Comparison of ENCODE assay signal across 32 cellular contexts in genomic region chr7:123275036-123275753, GRCh38.
DNase-seq lines count a peak whose midpoint lies in the region; ATAC-seq, FAIRE-seq and TF ChIP-seq lines count a peak whose summit lies in the region.
"Had no signal": no experiment of that assay in that cellular context is flagged by ENCODE, and none has a peak within 500 bp of the region (broad histone marks: within the 10 kb centered on the region; RNA-seq: fewer than 3 reads in every experiment).

No MANE protein-coding gene starts in this region.

- H3K27me3 ChIP-seq in SJSA1 (replicated peaks) (no peaks in the 10 kb centered on the region), K562 (ENCODE audit: control insufficient read depth in 2 of 2, insufficient read depth in 2 of 2, low read length in 2 of 2) (no peaks in the 10 kb centered on the region), hepatocyte (no peaks in the 10 kb centered on the region), skeletal muscle satellite cell (ENCODE audit: control insufficient read depth, insufficient read depth, low read length) (no peaks in the 10 kb centered on the region)
- H3K27me3 ChIP-seq: colonic mucosa, sigmoid colon, suprapubic skin, upper lobe of left lung had no signal

- TF ChIP-seq RAD21 in K562 (CRISPR knock-in tag; conservative IDR thresholded peaks at IDR 0.05 in 1 of 2, IDR thresholded peaks at IDR 0.05 in 1 of 2) = no peak

- TF ChIP-seq CTCF in K562 (IDR thresholded peaks at IDR 0.05 in 2 of 3, conservative IDR thresholded peaks at IDR 0.05 in 1 of 3; ENCODE audit: insufficient read depth in 2 of 3, low read depth in 1 of 3, low read length in 3 of 3) = no peak
- TF ChIP-seq CTCF in hepatocyte (IDR thresholded peaks at IDR 0.05; ENCODE audit: poor library complexity) = no peak

- WGBS in K562 (ENCODE audit: insufficient coverage, low coverage, missing lambda C conversion rate) = 0% methylated on average over 2 of the region's 2 CpGs
- WGBS in hepatocyte (ENCODE audit: low lambda C conversion rate, missing lambda C conversion rate) = 96% methylated on average over 2 of the region's 2 CpGs

- H3K27ac ChIP-seq in SJSA1 (peak overlapping the region; percentile 45), K562 (ENCODE audit: extremely low read depth, low read depth, low read length) (no peak overlapping the region), hepatocyte (peak overlapping the region; percentile 14)
- H3K27ac ChIP-seq: C4-2B, colonic mucosa, prostate gland, sigmoid colon, suprapubic skin, upper lobe of left lung had no signal

- H3K4me2 ChIP-seq in K562 (ENCODE audit: insufficient read depth, low read length) = no peak overlapping the region
- H3K4me2 ChIP-seq in hepatocyte = no peak overlapping the region
- peak overlapping the region; percentile 6 for H3K4me2 ChIP-seq in skeletal muscle satellite cell (ENCODE audit: low read length)

- in situ Hi-C loops in K562 (cut with MboI) = no loop called here

- H3K36me3 ChIP-seq in SJSA1 = peaks cover 55% of the 10 kb centered on the region
- no peaks in the 10 kb centered on the region for H3K36me3 ChIP-seq in K562 (ENCODE audit: control insufficient read depth, insufficient read depth, low read length)
- no peaks in the 10 kb centered on the region for H3K36me3 ChIP-seq in hepatocyte (replicated peaks; ENCODE audit: insufficient read depth, low read depth)
- H3K36me3 ChIP-seq in skeletal muscle satellite cell (ENCODE audit: insufficient read depth, low read length) = no peaks in the 10 kb centered on the region
- H3K36me3 ChIP-seq: colonic mucosa, prostate gland, sigmoid colon, suprapubic skin, upper lobe of left lung had no signal

- no peak overlapping the region for H3K9ac ChIP-seq in K562 (ENCODE audit: insufficient read depth in 1 of 2, low read depth in 2 of 2, low read length in 2 of 2)
- H3K9ac ChIP-seq in skeletal muscle satellite cell (ENCODE audit: low read depth, low read length) = peak overlapping the region; percentile 50

- H4K20me1 ChIP-seq in K562 (replicated peaks; ENCODE audit: control insufficient read depth, insufficient read depth, low read length) (no peaks in the 10 kb centered on the region), hepatocyte (ENCODE audit: insufficient read depth, poor library complexity, severe bottlenecking) (no peaks in the 10 kb centered on the region)

- no peak for FAIRE-seq in K562 (lab: Jason Lieb, UNC)
- FAIRE-seq: bronchial epithelial cell, GM12891, H54 had no signal

- BruUV-seq in K562 (replicated peaks; lab: Mats Ljungman, UMichigan) = no TSS peak

- peaks cover 41% of the 10 kb centered on the region for H3K4me1 ChIP-seq in SJSA1 (replicated peaks)
- H3K4me1 ChIP-seq in K562 (replicated peaks in 1 of 2; ENCODE audit: control insufficient read depth in 2 of 2, insufficient read depth in 2 of 2, low read length in 2 of 2) = no peaks in the 10 kb centered on the region
- H3K4me1 ChIP-seq in hepatocyte (ENCODE audit: insufficient read depth) = no peaks in the 10 kb centered on the region
- peaks cover 36% of the 10 kb centered on the region for H3K4me1 ChIP-seq in skeletal muscle satellite cell (ENCODE audit: control insufficient read depth, insufficient read depth, low read length)
- H3K4me1 ChIP-seq: colonic mucosa, prostate gland, sigmoid colon, suprapubic skin, upper lobe of left lung had no signal

- TF ChIP-seq EP300 in K562 (IDR thresholded peaks at IDR 0.05; ENCODE audit: low read length) = no peak

- H3K9me3 ChIP-seq in SJSA1 (replicated peaks) = no peaks in the 10 kb centered on the region
- no peaks in the 10 kb centered on the region; the same call in 1 of the 2 replicates for H3K9me3 ChIP-seq in K562 (replicated peaks; ENCODE audit: control insufficient read depth, insufficient read depth, low read depth, low read length)
- H3K9me3 ChIP-seq in hepatocyte (ENCODE audit: low read depth) = no peaks in the 10 kb centered on the region
- H3K9me3 ChIP-seq in skeletal muscle satellite cell (replicated peaks; ENCODE audit: low read length) = no peaks in the 10 kb centered on the region
- H3K9me3 ChIP-seq: colonic mucosa, prostate gland, sigmoid colon, suprapubic skin, upper lobe of left lung had no signal

- H3K9me1 ChIP-seq in K562 (ENCODE audit: control insufficient read depth, insufficient read depth, low read length) = no peaks in the 10 kb centered on the region

- CTCF ChIA-PET in K562 (lab: Yijun Ruan, JAX; ENCODE audit: low intra/inter-chr PET ratio) = no interaction called here

- ATAC-seq in K562 = no peak
- ATAC-seq: activated CD8-positive, alpha-beta T cell treated with anti-CD3 and anti-CD28 coated beads, Interleukin-2, amount 10 ng/mL, durations not matched to agents 7 days and 5 days; naive thymus-derived CD4-positive, alpha-beta T cell; stimulated activated naive B cell treated with anti-CD40 and anti-IgM and Interleukin-4, amounts not matched to agents 10 μg/mL and 1 μg/mL and 100 μg/mL, for 72 hours; T-helper 17 cell had no signal

- H3K4me3 ChIP-seq in SJSA1 = no peak overlapping the region
- no peak overlapping the region for H3K4me3 ChIP-seq in K562
- no peak overlapping the region for H3K4me3 ChIP-seq in hepatocyte
- no peak overlapping the region for H3K4me3 ChIP-seq in skeletal muscle satellite cell (ENCODE audit: low read length)
- H3K4me3 ChIP-seq: colonic mucosa, prostate gland, sigmoid colon, suprapubic skin, upper lobe of left lung had no signal

- H3K9me2 ChIP-seq in hepatocyte (replicated peaks; ENCODE audit: insufficient read depth) = no peaks in the 10 kb centered on the region

- POLR2A ChIA-PET in K562 (lab: Yijun Ruan, JAX) = no interaction called here

- peak in 1 of 2 experiments; percentile 25 for DNase-seq in SJSA1 (ENCODE audit: low read depth in 1 of 2, low spot score in 2 of 2)
- no peak for DNase-seq in K562 (ENCODE audit: extremely low read depth in 1 of 4, low spot score in 3 of 4)
- peak; percentile 25 for DNase-seq in hepatocyte (ENCODE audit: low spot score)
- DNase-seq in glomerular visceral epithelial cell (ENCODE audit: extremely low spot score) = no peak
- DNase-seq in NCI-H69 (lab: John Stamatoyannopoulos, UW) = no peak
- DNase-seq in HK-2 (ENCODE audit: unreplicated experiment) = no peak
- DNase-seq: activated CD8-positive, alpha-beta T cell treated with anti-CD3 and anti-CD28 coated beads, Interleukin-2, amount 10 ng/mL, durations not matched to agents 7 days and 5 days; activated naive CD4-positive, alpha-beta T cell treated with anti-CD3 and anti-CD28 coated beads, Interleukin-2, amount 50 U/mL, for 16 hours; amygdala; colonic mucosa; COR-L47; DMS53; effector CD4-positive, alpha-beta T cell; Karpas-422; MV-4-11; naive thymus-derived CD4-positive, alpha-beta T cell; NCI-H1436 treated with DMSO at 0.1 percent for 48 hours; NCI-H2081 treated with DMSO at 0.1 percent for 48 hours; NCI-H446 treated with DMSO at 0.1 percent for 48 hours; NK-92 treated with Interleukin-12 subunit alpha and Interleukin-12 subunit beta, amount 100 ng/mL, for 24 hours; nucleus accumbens; sigmoid colon; stimulated activated naive B cell treated with anti-CD40 and anti-IgM and Interleukin-4, amounts not matched to agents 10 μg/mL and 1 μg/mL and 100 μg/mL, for 72 hours; T-helper 17 cell; upper lobe of left lung had no signal

- H3K79me2 ChIP-seq in K562 (ENCODE audit: control insufficient read depth, insufficient read depth, low read length) (no peaks in the 10 kb centered on the region), hepatocyte (no peaks in the 10 kb centered on the region)

- intact Hi-C loops in K562 (cut with micrococcal nuclease) = no loop called here

- no peak for TF ChIP-seq POLR2A in K562 (conservative IDR thresholded peaks at IDR 0.05)

- H2AFZ ChIP-seq in K562 (ENCODE audit: low read depth, low read length) (no peak overlapping the region), hepatocyte (no peak overlapping the region)

TF ChIP-seq in K562, 482 proteins besides CTCF, POLR2A, EP300 and RAD21:
- TF ChIP-seq RFX1 (IDR thresholded peaks at IDR 0.05) (0 out of 2 replicates have a peak, but pooled peaks have one; percentile 10), FOXA1 (IDR thresholded peaks at IDR 0.05; ENCODE audit: borderline replicate concordance) (no peak), MYNN (IDR thresholded peaks at IDR 0.05) (no peak), MYNN (CRISPR knock-in tag; IDR thresholded peaks at IDR 0.05) (no peak), ATF1 (CRISPR knock-in tag; IDR thresholded peaks at IDR 0.05) (no peak), ATF1 (tag; IDR thresholded peaks at IDR 0.05) (no peak), FOXJ2 (tag; IDR thresholded peaks at IDR 0.05) (no peak), KDM4B (IDR thresholded peaks at IDR 0.05; ENCODE audit: borderline replicate concordance in 2 of 2, low read depth in 1 of 2) (no peak)
